Comparison of ENCODE assay signal across 20 cellular contexts in genomic region chr20:58580493-58580835, GRCh38.
DNase-seq lines count a peak whose midpoint lies in the region; TF ChIP-seq lines count a peak whose summit lies in the region.
"Had no signal": no experiment of that assay in that cellular context is flagged by ENCODE, and none has a peak within 500 bp of the region (broad histone marks: within the 10 kb centered on the region; RNA-seq: fewer than 3 reads in every experiment).

No MANE protein-coding gene starts in this region.

- no peaks in the 10 kb centered on the region for H3K9me2 ChIP-seq in SK-N-SH

- TF ChIP-seq EP300 in SK-N-SH (IDR thresholded peaks at IDR 0.05; ENCODE audit: borderline replicate concordance in 1 of 2, low read depth in 1 of 2, low read length in 1 of 2), result no peak

- H3K79me2 ChIP-seq in SK-N-SH (ENCODE audit: insufficient read depth), result no peaks in the 10 kb centered on the region

- no peak overlapping the region for H3K4me3 ChIP-seq in right atrium auricular region
- no peak overlapping the region for H3K4me3 ChIP-seq in tibial artery
- H3K4me3 ChIP-seq in SK-N-SH (ENCODE audit: low read depth in 2 of 2, low read length in 1 of 2), result no peak overlapping the region
- H3K4me3 ChIP-seq: BLaER1, GM23248 had no signal

- no peak for TF ChIP-seq CTCF in right atrium auricular region (IDR thresholded peaks at IDR 0.05)
- TF ChIP-seq CTCF in tibial artery (IDR thresholded peaks at IDR 0.05), result no peak
- TF ChIP-seq CTCF in SK-N-SH (IDR thresholded peaks at IDR 0.05), result no peak
- no peak for TF ChIP-seq CTCF in RWPE1 (conservative IDR thresholded peaks at IDR 0.05; ENCODE audit: low read depth)

- H4K20me1 ChIP-seq in SK-N-SH (ENCODE audit: insufficient read depth), result no peaks in the 10 kb centered on the region
- H4K20me1 ChIP-seq: BLaER1 had no signal

- H3K9me3 ChIP-seq in right atrium auricular region (no peaks in the 10 kb centered on the region), tibial artery (no peaks in the 10 kb centered on the region), SK-N-SH (no peaks in the 10 kb centered on the region)

- H3K27me3 ChIP-seq in right atrium auricular region (no peaks in the 10 kb centered on the region), tibial artery (peaks cover 0 to 15% of the 10 kb centered on the region in 2 donors), SK-N-SH (ENCODE audit: insufficient read depth) (no peaks in the 10 kb centered on the region)
- H3K27me3 ChIP-seq: BLaER1 had no signal

- no peak for TF ChIP-seq RAD21 in SK-N-SH (IDR thresholded peaks at IDR 0.05; ENCODE audit: low read length)

- H3K9ac ChIP-seq in SK-N-SH, result no peak overlapping the region
- H3K9ac ChIP-seq: BLaER1, GM23248 had no signal

- no peaks in the 10 kb centered on the region for H3F3A ChIP-seq in SK-N-SH (replicated peaks; ENCODE audit: insufficient read depth)

- POLR2A ChIA-PET in SK-N-SH (lab: Yijun Ruan, JAX) (no interaction called here), RWPE1 (lab: Yijun Ruan, JAX; ENCODE audit: low non-redundant PET) (no interaction called here)

- CTCF ChIA-PET in SK-N-SH (lab: Yijun Ruan, JAX) (no interaction called here), RWPE1 (lab: Yijun Ruan, JAX) (interaction anchor here (0.5 kb wide), 1 partner anchor 435 kb away, joined by 3 read pairs; no protein-coding TSS in a partner anchor)

- H2AFZ ChIP-seq in SK-N-SH (ENCODE audit: low read depth), result no peak overlapping the region
- H2AFZ ChIP-seq: GM23248 had no signal

- H3K27ac ChIP-seq in right atrium auricular region (no peak overlapping the region), tibial artery (no peak overlapping the region), SK-N-SH (ENCODE audit: low read depth in 2 of 2, low read length in 1 of 2) (no peak overlapping the region), RWPE1 (no peak overlapping the region)
- H3K27ac ChIP-seq: 22Rv1, BLaER1, C4-2B, GM23248 had no signal

- 87% methylated on average over 5 of the region's 6 CpGs for WGBS in SK-N-SH (ENCODE audit: low lambda C conversion rate)

- H3K4me1 ChIP-seq in right atrium auricular region, result no peaks in the 10 kb centered on the region
- H3K4me1 ChIP-seq in tibial artery, result no peaks in the 10 kb centered on the region
- no peaks in the 10 kb centered on the region for H3K4me1 ChIP-seq in SK-N-SH (ENCODE audit: control insufficient read depth in 1 of 2, insufficient read depth in 2 of 2, low read depth in 1 of 2, low read length in 1 of 2)
- H3K4me1 ChIP-seq: Caco-2 had no signal

- no peak overlapping the region for H3K4me2 ChIP-seq in SK-N-SH
- H3K4me2 ChIP-seq: BLaER1 had no signal

- intact Hi-C loops in cardiac septum (cut with DNase I), result no loop called here
- intact Hi-C loops in posterior vena cava (cut with DNase I), result loop anchor here in 1 of 2 donors (5.0 kb wide), 1 partner anchor 38 kb away; no protein-coding TSS in a partner anchor
- intact Hi-C loops in tibial artery (cut with DNase I; ENCODE audit: low total_unique reads), result no loop called here

- DNase-seq in activated effector memory CD4-positive, alpha-beta T cell treated with anti-CD3 and anti-CD28 coated beads, Interleukin-2, amount 50 U/mL, for 16 hours, result peak; percentile 27
- no peak for DNase-seq in activated effector memory CD4-positive, alpha-beta T cell treated with Interleukin-2 at 50 U/mL for 16 hours
- DNase-seq in cardiac septum (ENCODE audit: low spot score) (peak; percentile 41), right atrium auricular region (ENCODE audit: low spot score) (no peak), posterior vena cava (ENCODE audit: low spot score) (peak; percentile 47), tibial artery (peak; percentile 5 to 59), SK-N-SH (no peak), RWPE1 (ENCODE audit: low spot score) (no peak)
- DNase-seq: CD4-positive, CD25-positive, alpha-beta regulatory T cell; CD8-positive, alpha-beta T cell; DMS53; DMS79 treated with DMSO at 0.1 percent for 48 hours; GF-D8; GM23248; H7; HCEC 1CT had no signal

- no peaks in the 10 kb centered on the region for H3K36me3 ChIP-seq in right atrium auricular region
- no peaks in the 10 kb centered on the region for H3K36me3 ChIP-seq in tibial artery
- no peaks in the 10 kb centered on the region for H3K36me3 ChIP-seq in SK-N-SH (replicated peaks in 1 of 2; ENCODE audit: control insufficient read depth in 1 of 2, insufficient read depth in 2 of 2, low read length in 1 of 2)
- H3K36me3 ChIP-seq: BLaER1 had no signal

TF ChIP-seq in SK-N-SH, 30 proteins besides CTCF, POLR2A, EP300 and RAD21:
- no peak for TF ChIP-seq ZBTB33 (IDR thresholded peaks at IDR 0.05; ENCODE audit: borderline replicate concordance, low read depth)
- no peak for TF ChIP-seq MXI1 (IDR thresholded peaks at IDR 0.05; ENCODE audit: low read depth, low read length)
- no peak for TF ChIP-seq USF1 (IDR thresholded peaks at IDR 0.05; ENCODE audit: borderline replicate concordance, low read depth)
- no peak for TF ChIP-seq FOXJ3 (CRISPR knock-in tag; IDR thresholded peaks at IDR 0.05)
- TF ChIP-seq REST (IDR thresholded peaks at IDR 0.05; ENCODE audit: low read depth, low read length), result no peak

Comparison
In these comparisons a context has a peak if more than half of its experiments do, and no peak if none do; other contexts are left out.
1. DNase-seq: peak in activated effector memory CD4-positive, alpha-beta T cell treated with anti-CD3 and anti-CD28 coated beads, Interleukin-2, amount 50 U/mL, for 16 hours (single experiment), cardiac septum (single experiment), posterior vena cava (single experiment) and tibial artery (2 of 2); none in activated effector memory CD4-positive, alpha-beta T cell treated with Interleukin-2 at 50 U/mL for 16 hours (single experiment), right atrium auricular region (single experiment), SK-N-SH (single experiment) and RWPE1 (single experiment).